ENCODE assay signal across 14 cellular contexts in the genomic region with DNA sequence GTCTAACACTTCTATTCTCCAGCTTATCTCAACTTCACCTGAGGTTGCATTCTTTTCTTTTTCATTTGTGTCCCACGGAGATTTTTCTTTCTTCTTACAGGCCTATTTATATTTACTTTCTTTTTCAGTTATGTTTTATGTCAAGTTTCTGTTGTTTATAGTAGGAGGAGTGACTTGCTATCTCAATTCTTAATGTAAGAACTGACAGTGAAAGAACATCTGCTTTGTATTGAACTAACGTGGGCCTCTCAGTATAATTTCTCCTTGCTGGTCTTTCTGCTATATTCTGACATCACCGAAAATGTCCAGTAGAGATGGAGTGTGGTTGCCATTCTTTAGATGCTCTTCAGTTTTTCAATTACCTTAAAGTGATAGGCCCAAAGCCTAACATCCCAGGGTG.
DNase-seq lines count a peak whose midpoint lies in the region; ATAC-seq, FAIRE-seq and TF ChIP-seq lines count a peak whose summit lies in the region.
"Had no signal": no experiment of that assay in that cellular context is flagged by ENCODE, and none has a peak within 500 bp of the region (broad histone marks: within the 10 kb centered on the region; RNA-seq: fewer than 3 reads in every experiment).

No MANE protein-coding gene starts in this region.

- H3K36me3 ChIP-seq in WERI-Rb-1 (no peaks in the 10 kb centered on the region), kidney (ENCODE audit: control insufficient read depth in 1 of 2, insufficient read depth in 2 of 2, low read length in 2 of 2) (no peaks in the 10 kb centered on the region), Peyer's patch (no peaks in the 10 kb centered on the region)

- TF ChIP-seq POLR2A in Peyer's patch (IDR thresholded peaks at IDR 0.05): no peak

- ATAC-seq in HG02623 (IDR thresholded peaks at IDR 0.05; ENCODE audit: unreplicated experiment) (peak; percentile 81), HG03457 (IDR thresholded peaks at IDR 0.05; ENCODE audit: unreplicated experiment) (peak; percentile 76)

- no peaks in the 10 kb centered on the region for H3K9me3 ChIP-seq in WERI-Rb-1 (ENCODE audit: severe bottlenecking)
- H3K9me3 ChIP-seq in kidney (ENCODE audit: control insufficient read depth in 1 of 2, low read length in 2 of 2): no peaks in the 10 kb centered on the region
- no peaks in the 10 kb centered on the region for H3K9me3 ChIP-seq in Peyer's patch

- H3K9ac ChIP-seq in kidney (ENCODE audit: low read length in 2 of 2): no peak overlapping the region

- peak; percentile 81 for FAIRE-seq in GM19239 (lab: Jason Lieb, UNC)
- FAIRE-seq in kidney (lab: Jason Lieb, UNC): no peak

- no peak for TF ChIP-seq CTCF in 22Rv1 (IDR thresholded peaks at IDR 0.05)
- TF ChIP-seq CTCF in WERI-Rb-1 (IDR thresholded peaks at IDR 0.05; ENCODE audit: low read depth, low read length): no peak
- no peak for TF ChIP-seq CTCF in kidney (IDR thresholded peaks at IDR 0.05; ENCODE audit: borderline replicate concordance, extremely low read depth, insufficient read depth)
- TF ChIP-seq CTCF in Peyer's patch (IDR thresholded peaks at IDR 0.05): no peak

- H3K27ac ChIP-seq in 22Rv1: peak overlapping the region; percentile 20; the same call in 1 of the 2 replicates
- H3K27ac ChIP-seq in WERI-Rb-1: no peak overlapping the region
- no peak overlapping the region for H3K27ac ChIP-seq in kidney (ENCODE audit: low read depth in 2 of 2, low read length in 2 of 2)
- H3K27ac ChIP-seq in Peyer's patch: no peak overlapping the region
- H3K27ac ChIP-seq: RWPE1 had no signal

- DNase-seq in GM19239 (ENCODE audit: insufficient read length, low spot score) (no peak), WERI-Rb-1 (no peak), kidney (no peak), Peyer's patch (no peak), epidermal melanocyte (ENCODE audit: insufficient read length, low spot score) (no peak)
- DNase-seq: activated B cell treated with CpG ODN at 0.5 μM for 24 hours; effector CD4-positive, alpha-beta T cell; GDM1; hypothalamus; stimulated activated CD8-positive, alpha-beta memory T cell treated with anti-CD3 and anti-CD28 coated beads, Interleukin-4, amount 100 ng/mL, for 48 hours had no signal

- H3K4me1 ChIP-seq in kidney (ENCODE audit: control insufficient read depth in 1 of 2, insufficient read depth in 1 of 2, low read depth in 1 of 2, low read length in 2 of 2) (peaks cover 0 to 12% of the 10 kb centered on the region in 2 donors), Peyer's patch (no peaks in the 10 kb centered on the region)

- H3K4me3 ChIP-seq in WERI-Rb-1 (ENCODE audit: low read depth, low read length): no peak overlapping the region
- H3K4me3 ChIP-seq in kidney (ENCODE audit: low read length in 2 of 2): no peak overlapping the region
- H3K4me3 ChIP-seq in Peyer's patch: no peak overlapping the region

- H3K27me3 ChIP-seq in WERI-Rb-1 (ENCODE audit: insufficient read depth, low read depth, severe bottlenecking) (no peaks in the 10 kb centered on the region), Peyer's patch (no peaks in the 10 kb centered on the region)

- intact Hi-C loops in kidney (cut with DNase I): no loop called here
